ENCODE assay signal across 5 cellular contexts in genomic region chr10:45857931-45858330, GRCh38.
A peak's percentile ranks its signal among the peaks of the same experiment; 100 is the strongest.
DNase-seq lines count a peak whose midpoint lies in the region; ATAC-seq lines count a peak whose summit lies in the region.
"Not testable (repeated sequence)": the region's sequence is repeated elsewhere in the genome, so short reads cannot be mapped to it uniquely, and the experiment has no call there.

No MANE protein-coding gene starts in this region.

- H3K4me3 Mint-ChIP-seq in activated naive CD8-positive, alpha-beta T cell treated with anti-CD3 and anti-CD28 coated beads, Interleukin-2, amount 50 U/mL, for 24 hours; stimulated activated naive CD8-positive, alpha-beta T cell treated with anti-CD3 and anti-CD28 coated beads, Interleukin-15, amount 100 ng/mL, for 72 hours: not testable (repeated sequence)

- H3K27me3 Mint-ChIP-seq in activated naive CD8-positive, alpha-beta T cell treated with anti-CD3 and anti-CD28 coated beads, Interleukin-2, amount 50 U/mL, for 24 hours; stimulated activated naive CD8-positive, alpha-beta T cell treated with anti-CD3 and anti-CD28 coated beads, Interleukin-15, amount 100 ng/mL, for 72 hours: not testable (repeated sequence)

- peak; percentile 2 for DNase-seq in activated naive CD8-positive, alpha-beta T cell treated with anti-CD3 and anti-CD28 coated beads, Interleukin-2, amount 50 U/mL, for 24 hours
- peak; percentile 1 for DNase-seq in stimulated activated CD4-positive, alpha-beta T cell treated with anti-CD3 and anti-CD28 coated beads, Interleukin-1b, Interleukin-23, amount 100 ng/mL, for 48 hours
- DNase-seq in stimulated activated naive CD8-positive, alpha-beta T cell treated with anti-CD3 and anti-CD28 coated beads, Interleukin-15, Interleukin-2, amounts not matched to agents 100 U/mL and 50 U/mL, for 24 hours, result peak; percentile 3
- peak in 1 of 2 donors; percentile 9 for DNase-seq in stimulated activated naive CD8-positive, alpha-beta T cell treated with anti-CD3 and anti-CD28 coated beads, Interleukin-15, amount 100 ng/mL, for 72 hours

- H3K27ac Mint-ChIP-seq in activated naive CD8-positive, alpha-beta T cell treated with anti-CD3 and anti-CD28 coated beads, Interleukin-2, amount 50 U/mL, for 24 hours; stimulated activated naive CD8-positive, alpha-beta T cell treated with anti-CD3 and anti-CD28 coated beads, Interleukin-15, amount 100 ng/mL, for 72 hours: not testable (repeated sequence)

- peak; percentile 47; the same call in 1 of the 3 replicates for ATAC-seq in SK-N-SH treated with all-trans-retinoic acid at 6 μM for 48 hours
- ATAC-seq in activated naive CD8-positive, alpha-beta T cell treated with anti-CD3 and anti-CD28 coated beads, Interleukin-2, amount 50 U/mL, for 24 hours, result peak; percentile 63
- ATAC-seq in stimulated activated naive CD8-positive, alpha-beta T cell treated with anti-CD3 and anti-CD28 coated beads, Interleukin-15, Interleukin-2, amounts not matched to agents 100 U/mL and 50 U/mL, for 24 hours, result peak; percentile 78
- ATAC-seq in stimulated activated naive CD8-positive, alpha-beta T cell treated with anti-CD3 and anti-CD28 coated beads, Interleukin-15, amount 100 ng/mL, for 72 hours, result peak; percentile 53

- H3K9me3 Mint-ChIP-seq in activated naive CD8-positive, alpha-beta T cell treated with anti-CD3 and anti-CD28 coated beads, Interleukin-2, amount 50 U/mL, for 24 hours; stimulated activated naive CD8-positive, alpha-beta T cell treated with anti-CD3 and anti-CD28 coated beads, Interleukin-15, amount 100 ng/mL, for 72 hours: not testable (repeated sequence)

- not testable (repeated sequence) for H3K36me3 Mint-ChIP-seq in activated naive CD8-positive, alpha-beta T cell treated with anti-CD3 and anti-CD28 coated beads, Interleukin-2, amount 50 U/mL, for 24 hours (ENCODE audit: low read depth)

- H3K4me1 Mint-ChIP-seq in activated naive CD8-positive, alpha-beta T cell treated with anti-CD3 and anti-CD28 coated beads, Interleukin-2, amount 50 U/mL, for 24 hours, result peaks cover 10% of the 10 kb centered on the region
- not testable (repeated sequence) for H3K4me1 Mint-ChIP-seq in stimulated activated naive CD8-positive, alpha-beta T cell treated with anti-CD3 and anti-CD28 coated beads, Interleukin-15, amount 100 ng/mL, for 72 hours
